ENCODE assay signal across 10 cellular contexts in the genomic region with DNA sequence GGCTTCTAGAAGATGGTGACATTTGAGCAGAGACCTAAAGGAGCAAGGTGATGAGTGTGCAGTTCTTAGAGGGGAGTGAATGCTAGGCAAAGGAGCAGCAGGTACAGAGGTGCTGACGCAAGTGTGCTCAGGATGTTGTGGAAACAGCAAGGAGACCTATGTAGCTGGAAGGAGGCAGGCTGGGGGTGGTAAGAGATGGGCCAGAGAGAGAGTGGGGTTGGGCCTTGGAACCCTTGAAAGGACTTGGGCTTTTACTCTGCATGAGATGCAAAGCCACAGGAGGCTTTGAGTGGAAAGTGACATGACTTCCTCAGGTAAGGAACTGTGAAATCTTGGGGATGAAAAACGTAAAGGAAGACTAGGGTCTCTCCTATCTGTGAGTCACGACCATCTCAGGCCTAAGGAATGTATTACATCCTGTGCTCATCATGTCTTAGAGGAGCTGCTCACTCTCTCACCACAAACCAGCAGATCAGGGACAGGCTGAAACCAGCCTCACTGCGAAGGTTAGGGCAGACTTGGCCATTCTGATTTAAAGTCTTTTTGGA.
DNase-seq lines count a peak whose midpoint lies in the region; ATAC-seq, FAIRE-seq and TF ChIP-seq lines count a peak whose summit lies in the region.
"Had no signal": no experiment of that assay in that cellular context is flagged by ENCODE, and none has a peak within 500 bp of the region (broad histone marks: within the 10 kb centered on the region; RNA-seq: fewer than 3 reads in every experiment).

No MANE protein-coding gene starts in this region.

- peaks cover 70% of the 10 kb centered on the region for H3K36me3 ChIP-seq in RWPE2 (ENCODE audit: low read depth)
- H3K36me3 ChIP-seq in endothelial cell of umbilical vein (ENCODE audit: control insufficient read depth in 2 of 2, extremely low read depth in 1 of 2, insufficient read depth in 2 of 2, low read length in 2 of 2), result peaks cover 0 to under 1% of the 10 kb centered on the region in 2 experiments
- H3K36me3 ChIP-seq in stomach, result peaks cover 0 to 4% (median 0%) of the 10 kb centered on the region in 4 donors

- H3K27me3 Mint-ChIP-seq in activated CD8-positive, alpha-beta memory T cell treated with anti-CD3 and anti-CD28 coated beads, Interleukin-2, amount 10 ng/mL, durations not matched to agents 7 days and 5 days, result no peaks in the 10 kb centered on the region

- H3K27me3 ChIP-seq in RWPE2 (ENCODE audit: insufficient read depth, poor library complexity, severe bottlenecking) (no peaks in the 10 kb centered on the region), endothelial cell of umbilical vein (ENCODE audit: control insufficient read depth in 2 of 2, insufficient read depth in 2 of 2, low read length in 2 of 2) (no peaks in the 10 kb centered on the region), stomach (no peaks in the 10 kb centered on the region)

- no peak overlapping the region for H2AFZ ChIP-seq in endothelial cell of umbilical vein (ENCODE audit: low read depth, low read length)

- H3K4me2 ChIP-seq in endothelial cell of umbilical vein (ENCODE audit: insufficient read depth, low read length), result peak overlapping the region; percentile 26

- DNase-seq in activated CD8-positive, alpha-beta memory T cell treated with anti-CD3 and anti-CD28 coated beads, Interleukin-2, amount 10 ng/mL, durations not matched to agents 7 days and 5 days, result peak; percentile 78
- DNase-seq in activated CD8-positive, alpha-beta memory T cell treated with anti-CD3 and anti-CD28 coated beads, Interleukin-2, amount 50 U/mL, for 4 hours, result no peak
- no peak for DNase-seq in RWPE2 (ENCODE audit: low spot score)
- DNase-seq in endothelial cell of umbilical vein (ENCODE audit: low read depth, low spot score), result peak; percentile 58
- no peak for DNase-seq in stomach
- DNase-seq in OCI-M2 (lab: John Stamatoyannopoulos, UW; ENCODE audit: unreplicated experiment), result no peak
- DNase-seq: foreskin melanocyte had no signal

- H3K27ac ChIP-seq in RWPE2 (ENCODE audit: poor library complexity, severe bottlenecking), result peak overlapping the region; percentile 99
- H3K27ac ChIP-seq in endothelial cell of umbilical vein (ENCODE audit: insufficient read depth, low read depth, low read length), result peak overlapping the region; percentile 76
- H3K27ac ChIP-seq in stomach, result peak overlapping the region in 3 of 5 donors; percentile 36 to 37 (median 36)
- H3K27ac ChIP-seq: C4-2B had no signal

- intact Hi-C loops in endothelial cell of umbilical vein (cut with micrococcal nuclease) (no loop called here), stomach (cut with DNase I; ENCODE audit: low total_unique reads) (no loop called here)

- H3K9me3 Mint-ChIP-seq in activated CD8-positive, alpha-beta memory T cell treated with anti-CD3 and anti-CD28 coated beads, Interleukin-2, amount 10 ng/mL, durations not matched to agents 7 days and 5 days (ENCODE audit: low read depth), result no peaks in the 10 kb centered on the region

- WGBS in stomach, 5 donors, result 26 to 75% (median 40%) methylated on average over 4 of the region's 4 CpGs

- TF ChIP-seq EP300 in stomach (IDR thresholded peaks at IDR 0.05), result no peak

- no peaks in the 10 kb centered on the region for H3K9me1 ChIP-seq in endothelial cell of umbilical vein (replicated peaks; ENCODE audit: control insufficient read depth, extremely low read depth, insufficient read depth, low read length)

- dilution Hi-C loops in endothelial cell of umbilical vein (cut with MboI; ENCODE audit: extremely low pct_ligation_motif_present, low sequenced_read_pairs), result no loop called here

- ATAC-seq in activated CD8-positive, alpha-beta memory T cell treated with anti-CD3 and anti-CD28 coated beads, Interleukin-2, amount 10 ng/mL, durations not matched to agents 7 days and 5 days, result peak; percentile 77
- ATAC-seq in RWPE2 (ENCODE audit: low read depth) (peak; percentile 94), HG02852 (IDR thresholded peaks at IDR 0.05; ENCODE audit: unreplicated experiment) (no peak), GM19035 (IDR thresholded peaks at IDR 0.05; ENCODE audit: unreplicated experiment) (no peak)

- TF ChIP-seq CTCF in RWPE2 (IDR thresholded peaks at IDR 0.05; ENCODE audit: poor library complexity, severe bottlenecking) (no peak), endothelial cell of umbilical vein (IDR thresholded peaks at IDR 0.05; ENCODE audit: extremely low read depth in 1 of 2, insufficient read depth in 1 of 2, low read depth in 1 of 2, low read length in 2 of 2) (no peak), stomach (IDR thresholded peaks at IDR 0.05) (no peak)

- no peak overlapping the region for H3K4me3 ChIP-seq in RWPE2 (ENCODE audit: severe bottlenecking)
- no peak overlapping the region for H3K4me3 ChIP-seq in endothelial cell of umbilical vein (replicated peaks in 1 of 3; ENCODE audit: insufficient read depth in 1 of 3, low read depth in 1 of 3, low read length in 3 of 3)
- no peak overlapping the region for H3K4me3 ChIP-seq in stomach

- TSS peak; percentile 91 for BruUV-seq in endothelial cell of umbilical vein (replicated peaks; lab: Mats Ljungman, UMichigan)

- H3K36me3 Mint-ChIP-seq in activated CD8-positive, alpha-beta memory T cell treated with anti-CD3 and anti-CD28 coated beads, Interleukin-2, amount 10 ng/mL, durations not matched to agents 7 days and 5 days, result peaks cover 49% of the 10 kb centered on the region

- H3K4me1 Mint-ChIP-seq in activated CD8-positive, alpha-beta memory T cell treated with anti-CD3 and anti-CD28 coated beads, Interleukin-2, amount 10 ng/mL, durations not matched to agents 7 days and 5 days, result peaks cover 74% of the 10 kb centered on the region

- POLR2A ChIA-PET in endothelial cell of umbilical vein (lab: Charles Lee), result interaction anchor here (1.3 kb wide), 1 partner anchor 25 kb away, joined by 3 read pairs; no protein-coding TSS in a partner anchor

- peaks cover 72% of the 10 kb centered on the region for H3K4me1 ChIP-seq in RWPE2 (ENCODE audit: insufficient read depth, poor library complexity, severe bottlenecking)
- peaks cover 24% of the 10 kb centered on the region for H3K4me1 ChIP-seq in endothelial cell of umbilical vein (ENCODE audit: control insufficient read depth, extremely low read depth, insufficient read depth, low read length)
- H3K4me1 ChIP-seq in stomach, result peaks cover 7 to 59% (median 30%) of the 10 kb centered on the region in 4 donors

- H3K9ac ChIP-seq in endothelial cell of umbilical vein (replicated peaks; ENCODE audit: extremely low read depth, insufficient read depth, low read length), result peak overlapping the region; percentile 52

- H4K20me1 ChIP-seq in endothelial cell of umbilical vein (replicated peaks; ENCODE audit: control insufficient read depth, extremely low read depth, insufficient read depth, low read length), result no peaks in the 10 kb centered on the region

- peaks cover 62% of the 10 kb centered on the region for H3K79me2 ChIP-seq in endothelial cell of umbilical vein (ENCODE audit: control insufficient read depth, insufficient read depth, low read length)

- CTCF ChIA-PET in activated CD8-positive, alpha-beta memory T cell treated with anti-CD3 and anti-CD28 coated beads, Interleukin-2, amount 10 ng/mL, durations not matched to agents 7 days and 5 days (lab: Charles Lee), result interaction anchor here (0.7 to 1.1 kb wide), 3 partner anchors 15 to 60 kb away, joined by 3 to 4 read pairs (median 4); no protein-coding TSS in a partner anchor
- CTCF ChIA-PET in endothelial cell of umbilical vein (lab: Charles Lee), result interaction anchor here (0.6 to 1.2 kb wide), 2 partner anchors 9 kb away, joined by 3 to 4 read pairs; no protein-coding TSS in a partner anchor

- H3K4me3 Mint-ChIP-seq in activated CD8-positive, alpha-beta memory T cell treated with anti-CD3 and anti-CD28 coated beads, Interleukin-2, amount 10 ng/mL, durations not matched to agents 7 days and 5 days, result peak overlapping the region; percentile 27

- H3K9me3 ChIP-seq in RWPE2 (ENCODE audit: severe bottlenecking), result no peaks in the 10 kb centered on the region
- H3K9me3 ChIP-seq in endothelial cell of umbilical vein (replicated peaks; ENCODE audit: control insufficient read depth, insufficient read depth, low read length), result no peaks in the 10 kb centered on the region
- H3K9me3 ChIP-seq in stomach, result no peaks in the 10 kb centered on the region

- TF ChIP-seq POLR2A in endothelial cell of umbilical vein (IDR thresholded peaks at IDR 0.05; ENCODE audit: low read depth, low read length) (peak; percentile 34), stomach (IDR thresholded peaks at IDR 0.05) (no peak)

- peak; percentile 83 for FAIRE-seq in endothelial cell of umbilical vein (lab: Jason Lieb, UNC)

- peak overlapping the region; percentile 98 for H3K27ac Mint-ChIP-seq in activated CD8-positive, alpha-beta memory T cell treated with anti-CD3 and anti-CD28 coated beads, Interleukin-2, amount 10 ng/mL, durations not matched to agents 7 days and 5 days

TF ChIP-seq in endothelial cell of umbilical vein, 7 proteins besides CTCF, POLR2A, EP300 and RAD21:
- TF ChIP-seq POLR2AphosphoS5 (IDR thresholded peaks at IDR 0.05; ENCODE audit: insufficient read depth, low read depth, low read length) (peak; percentile 76), EZH2 (IDR thresholded peaks at IDR 0.05; ENCODE audit: borderline replicate concordance, low read depth, low read length, severe bottlenecking) (no peak), JUN (IDR thresholded peaks at IDR 0.05; ENCODE audit: borderline replicate concordance, insufficient read depth, insufficient read length, low read depth) (peak; percentile 67), MYC (IDR thresholded peaks at IDR 0.05; ENCODE audit: low read depth, low read length) (no peak), GATA2 (IDR thresholded peaks at IDR 0.05; ENCODE audit: insufficient read depth, insufficient read length, low read depth, low read length) (no peak), FOS (IDR thresholded peaks at IDR 0.05; ENCODE audit: borderline replicate concordance, insufficient read depth, low read length) (peak; percentile 93)
- TF ChIP-seq, protein P1, sequence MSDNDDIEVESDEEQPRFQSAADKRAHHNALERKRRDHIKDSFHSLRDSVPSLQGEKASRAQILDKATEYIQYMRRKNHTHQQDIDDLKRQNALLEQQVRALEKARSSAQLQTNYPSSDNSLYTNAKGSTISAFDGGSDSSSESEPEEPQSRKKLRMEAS (IDR thresholded peaks at IDR 0.05; ENCODE audit: insufficient read depth, insufficient read length), result no peak

Comparison
In these comparisons a context has a peak if more than half of its experiments do, and no peak if none do; other contexts are left out.
1. DNase-seq: peak in activated CD8-positive, alpha-beta memory T cell treated with anti-CD3 and anti-CD28 coated beads, Interleukin-2, amount 10 ng/mL, durations not matched to agents 7 days and 5 days (single experiment) and endothelial cell of umbilical vein (single experiment); none in activated CD8-positive, alpha-beta memory T cell treated with anti-CD3 and anti-CD28 coated beads, Interleukin-2, amount 50 U/mL, for 4 hours (single experiment), RWPE2 (single experiment), stomach (single experiment) and OCI-M2 (single experiment).
2. ATAC-seq: peak in activated CD8-positive, alpha-beta memory T cell treated with anti-CD3 and anti-CD28 coated beads, Interleukin-2, amount 10 ng/mL, durations not matched to agents 7 days and 5 days (single experiment) and RWPE2 (single experiment); none in HG02852 (single experiment) and GM19035 (single experiment).
3. H3K27ac ChIP-seq: peak in every context shown above with its lines; median percentile 99 in RWPE2; 76 in endothelial cell of umbilical vein; 36 in stomach.